18 cellular contexts compared by ENCODE assay signal in genomic region chr17:8147805-8148404, GRCh38. TPM values are rescaled to one million over a fixed set of nuclear protein-coding genes. Genes with fewer than 3 reads are reported as not detected.
A peak's percentile ranks its signal among the peaks of the same experiment; 100 is the strongest.
DNase-seq lines count a peak whose midpoint lies in the region; ATAC-seq and TF ChIP-seq lines count a peak whose summit lies in the region.
"Had no signal": no experiment of that assay in that cellular context is flagged by ENCODE, and none has a peak within 500 bp of the region (broad histone marks: within the 10 kb centered on the region; RNA-seq: fewer than 3 reads in every experiment).

No MANE protein-coding gene starts in this region.

- H3K9me3 Mint-ChIP-seq in stimulated activated naive CD8-positive, alpha-beta T cell treated with anti-CD3 and anti-CD28 coated beads, Interleukin-15, amount 100 ng/mL, for 72 hours: no peaks in the 10 kb centered on the region
- H3K9me3 Mint-ChIP-seq: activated CD4-positive, alpha-beta memory T cell treated with anti-CD3 and anti-CD28 coated beads, Interleukin-2, amount 10 ng/mL, durations not matched to agents 7 days and 5 days; stimulated activated naive B cell treated with anti-CD40 and anti-IgM and Interleukin-4, amounts not matched to agents 10 μg/mL and 1 μg/mL and 100 μg/mL, for 72 hours had no signal

- H3K4me1 ChIP-seq in right cardiac atrium (ENCODE audit: control insufficient read depth, insufficient read depth, low read length) (peaks cover 12% of the 10 kb centered on the region), psoas muscle (peaks cover 40% of the 10 kb centered on the region)

- H3K4me3 ChIP-seq in right cardiac atrium (ENCODE audit: low read length): no peak overlapping the region
- H3K4me3 ChIP-seq in psoas muscle: no peak overlapping the region

- intact Hi-C loops in right cardiac atrium (cut with DNase I): loop anchor here in 1 of 4 donors (10.0 kb wide), 1 partner anchor 303 kb away; no protein-coding TSS in a partner anchor
- intact Hi-C loops in left cardiac atrium (cut with DNase I): no loop called here
- intact Hi-C loops in psoas muscle (cut with DNase I): loop anchor here in 1 of 2 donors (10.0 kb wide), 1 partner anchor 903 kb away; the partner anchor contains the start of gene GABARAP

- WGBS in right cardiac atrium: 92% methylated on average over 13 of the region's 13 CpGs
- WGBS in psoas muscle, 3 donors: 77 to 90% (median 88%) methylated on average over 10 to 13 of the region's 13 CpGs

- H3K27me3 Mint-ChIP-seq in stimulated activated naive CD8-positive, alpha-beta T cell treated with anti-CD3 and anti-CD28 coated beads, Interleukin-15, amount 100 ng/mL, for 72 hours: no peaks in the 10 kb centered on the region
- H3K27me3 Mint-ChIP-seq: activated CD4-positive, alpha-beta memory T cell treated with anti-CD3 and anti-CD28 coated beads, Interleukin-2, amount 10 ng/mL, durations not matched to agents 7 days and 5 days; progenitor cell of endocrine pancreas; stimulated activated naive B cell treated with anti-CD40 and anti-IgM and Interleukin-4, amounts not matched to agents 10 μg/mL and 1 μg/mL and 100 μg/mL, for 72 hours had no signal

- no peaks in the 10 kb centered on the region for H3K9me3 ChIP-seq in right cardiac atrium (ENCODE audit: control insufficient read depth, low read length)
- no peaks in the 10 kb centered on the region for H3K9me3 ChIP-seq in psoas muscle

- H3K4me3 Mint-ChIP-seq in stimulated activated naive CD8-positive, alpha-beta T cell treated with anti-CD3 and anti-CD28 coated beads, Interleukin-15, amount 100 ng/mL, for 72 hours: no peak overlapping the region
- H3K4me3 Mint-ChIP-seq: activated CD4-positive, alpha-beta memory T cell treated with anti-CD3 and anti-CD28 coated beads, Interleukin-2, amount 10 ng/mL, durations not matched to agents 7 days and 5 days; stimulated activated naive B cell treated with anti-CD40 and anti-IgM and Interleukin-4, amounts not matched to agents 10 μg/mL and 1 μg/mL and 100 μg/mL, for 72 hours had no signal

- H3K27ac ChIP-seq in right cardiac atrium (ENCODE audit: low read length): no peak overlapping the region
- H3K27ac ChIP-seq in psoas muscle: peak overlapping the region; percentile 100
- H3K27ac ChIP-seq: VCaP had no signal

- TF ChIP-seq CTCF in psoas muscle (IDR thresholded peaks at IDR 0.05): no peak

- H3K36me3 ChIP-seq in psoas muscle (ENCODE audit: insufficient read depth in 1 of 2, low read depth in 1 of 2): peaks cover 26 to 80% of the 10 kb centered on the region in 2 donors

- DNase-seq in right cardiac atrium (peak in 2 of 3 donors; percentile 33 to 43), left cardiac atrium (no peak), erythroblast (lab: John Stamatoyannopoulos, UW) (no peak), psoas muscle (no peak), AG20443 (ENCODE audit: low spot score) (no peak)
- no peak for DNase-seq in stimulated activated naive CD8-positive, alpha-beta T cell treated with anti-CD3 and anti-CD28 coated beads, Interleukin-15, amount 100 ng/mL, for 72 hours
- DNase-seq: activated CD4-positive, alpha-beta memory T cell treated with anti-CD3 and anti-CD28 coated beads, Interleukin-2, amount 10 ng/mL, durations not matched to agents 7 days and 5 days; central memory CD4-positive, alpha-beta T cell; MM.1S; NCI-H187 treated with DMSO at 0.1 percent for 48 hours; NCI-H446 treated with DMSO at 0.1 percent for 48 hours; stimulated activated naive B cell treated with anti-CD40 and anti-IgM and Interleukin-4, amounts not matched to agents 10 μg/mL and 1 μg/mL and 100 μg/mL, for 72 hours; T-helper 1 cell had no signal

- H3K27ac Mint-ChIP-seq in stimulated activated naive CD8-positive, alpha-beta T cell treated with anti-CD3 and anti-CD28 coated beads, Interleukin-15, amount 100 ng/mL, for 72 hours: peak overlapping the region in 1 of 2 donors; percentile 93
- H3K27ac Mint-ChIP-seq: activated CD4-positive, alpha-beta memory T cell treated with anti-CD3 and anti-CD28 coated beads, Interleukin-2, amount 10 ng/mL, durations not matched to agents 7 days and 5 days; progenitor cell of endocrine pancreas; stimulated activated naive B cell treated with anti-CD40 and anti-IgM and Interleukin-4, amounts not matched to agents 10 μg/mL and 1 μg/mL and 100 μg/mL, for 72 hours had no signal

- H3K27me3 ChIP-seq in right cardiac atrium (ENCODE audit: control insufficient read depth, insufficient read depth) (no peaks in the 10 kb centered on the region), psoas muscle (ENCODE audit: insufficient read depth in 3 of 3, low read length in 2 of 3) (no peaks in the 10 kb centered on the region)

- no peak for ATAC-seq in right cardiac atrium
- ATAC-seq in left cardiac atrium: no peak
- ATAC-seq in psoas muscle: no peak
- ATAC-seq in stimulated activated naive CD8-positive, alpha-beta T cell treated with anti-CD3 and anti-CD28 coated beads, Interleukin-15, amount 100 ng/mL, for 72 hours: no peak
- ATAC-seq in GM21515 (IDR thresholded peaks at IDR 0.05; ENCODE audit: unreplicated experiment): no peak
- no peak for ATAC-seq in HG03280 (IDR thresholded peaks at IDR 0.05; ENCODE audit: unreplicated experiment)
- ATAC-seq: left lobe of liver; stimulated activated naive B cell treated with anti-CD40 and anti-IgM and Interleukin-4, amounts not matched to agents 10 μg/mL and 1 μg/mL and 100 μg/mL, for 72 hours had no signal

- peaks cover 42% of the 10 kb centered on the region for H3K4me1 Mint-ChIP-seq in stimulated activated naive CD8-positive, alpha-beta T cell treated with anti-CD3 and anti-CD28 coated beads, Interleukin-15, amount 100 ng/mL, for 72 hours

- TF ChIP-seq POLR2A in erythroblast (IDR thresholded peaks at IDR 0.05; ENCODE audit: low read length): peak; percentile 30

RNA-seq across cellular contexts. Expression of gene PER1, which starts 4.3 kb away (rescaled TPM):
- total RNA-seq in right cardiac atrium (100 to 1,000 TPM in 3 of 4 donors, 10 to 100 TPM in 1; 96.2 to 150 (median 124) TPM), left cardiac atrium (100 to 1,000 TPM; 125 to 134 TPM), psoas muscle (100 to 1,000 TPM in 3 of 4 donors, 10 to 100 TPM in 1; 48.9 to 278 (median 166) TPM)
- polyA plus RNA-seq in right cardiac atrium (110 TPM), psoas muscle (100 to 1,000 TPM; 133 to 173 (median 145) TPM)

RNA-seq across cellular contexts. Expression of gene VAMP2, which starts 14.8 kb away (rescaled TPM):
- total RNA-seq in right cardiac atrium (10 to 100 TPM; 68.7 to 74.9 (median 71.8) TPM), left cardiac atrium (10 to 100 TPM; 59.1 to 72.3 TPM), psoas muscle (10 to 100 TPM; 39.7 to 59.2 (median 49.8) TPM)
- polyA plus RNA-seq in right cardiac atrium (50.2 TPM), psoas muscle (10 to 100 TPM; 33.2 to 49.5 (median 35.2) TPM)

RNA-seq across cellular contexts. Expression of gene HES7, which starts 24.0 kb away (rescaled TPM):
- under 1 TPM; 0.62 to 0.76 (median 0.73) TPM for total RNA-seq in right cardiac atrium
- polyA plus RNA-seq in right cardiac atrium: 0.25 TPM
- under 1 TPM; 0.38 to 0.47 TPM for total RNA-seq in left cardiac atrium
- under 1 TPM in 1 of 4 donors, not detected in 3; 0.30 TPM for total RNA-seq in psoas muscle
- polyA plus RNA-seq in psoas muscle: under 1 TPM in 1 of 3 donors, not detected in 2; 0.10 TPM
- total RNA-seq: left lobe of liver, progenitor cell of endocrine pancreas had no signal

RNA-seq across cellular contexts. Expression of gene TMEM107, which starts 28.3 kb away (rescaled TPM):
- total RNA-seq in right cardiac atrium: 10 to 100 TPM in 2 of 4 donors, 1 to 10 TPM in 2; 7.1 to 11.4 (median 9.2) TPM
- polyA plus RNA-seq in right cardiac atrium: 7.2 TPM
- 1 to 10 TPM; 6.8 to 8.0 TPM for total RNA-seq in left cardiac atrium
- total RNA-seq in psoas muscle: 1 to 10 TPM; 1.2 to 4.7 (median 2.9) TPM
- polyA plus RNA-seq in psoas muscle: 1 to 10 TPM; 1.5 to 1.9 (median 1.8) TPM

RNA-seq across cellular contexts. Expression of gene ALOXE3, which starts 29.6 kb away (rescaled TPM):
- not detected for total RNA-seq in right cardiac atrium
- not detected for polyA plus RNA-seq in right cardiac atrium
- total RNA-seq in left cardiac atrium: not detected
- not detected for total RNA-seq in psoas muscle
- under 1 TPM in 1 of 3 donors, not detected in 2; 0.42 TPM for polyA plus RNA-seq in psoas muscle
- total RNA-seq: activated CD4-positive, alpha-beta memory T cell treated with anti-CD3 and anti-CD28 coated beads, Interleukin-2, amount 10 ng/mL, durations not matched to agents 7 days and 5 days; left lobe of liver; progenitor cell of endocrine pancreas had no signal

Comparison
In these comparisons a context has a peak if more than half of its experiments do, and no peak if none do; other contexts are left out.
1. DNase-seq: peak in right cardiac atrium (2 of 3); none in left cardiac atrium (single experiment), erythroblast (0 of 2), psoas muscle (0 of 2), stimulated activated naive CD8-positive, alpha-beta T cell treated with anti-CD3 and anti-CD28 coated beads, Interleukin-15, amount 100 ng/mL, for 72 hours (0 of 2) and AG20443 (single experiment).